ENCODE assay signal across 1 cellular context in genomic region chr6:28207244-28208179, GRCh38.
A peak's percentile ranks its signal among the peaks of the same experiment; 100 is the strongest.
TF ChIP-seq lines count a peak whose summit lies in the region.

No MANE protein-coding gene starts in this region.

TF ChIP-seq in HEK293, 187 proteins besides CTCF, POLR2A, EP300 and RAD21 (continued from another document and continues in another):
- TF ChIP-seq ZNF768 (tag by site-specific recombination; IDR thresholded peaks at IDR 0.05) (no peak), ZBTB6 (tag by site-specific recombination; IDR thresholded peaks at IDR 0.05) (no peak), ZNF404 (tag by site-specific recombination; IDR thresholded peaks at IDR 0.05) (no peak), ZNF791 (tag by site-specific recombination; IDR thresholded peaks at IDR 0.05) (no peak), ZNF2 (tag by site-specific recombination; IDR thresholded peaks at IDR 0.05) (peak; percentile 45), ZNF677 (tag by site-specific recombination; IDR thresholded peaks at IDR 0.05) (no peak), ZNF501 (tag by site-specific recombination; IDR thresholded peaks at IDR 0.05) (0 out of 2 replicates have a peak, but pooled peaks have one; percentile 12), GLIS2 (tag by site-specific recombination; IDR thresholded peaks at IDR 0.05) (no peak), ZNF610 (tag by site-specific recombination; IDR thresholded peaks at IDR 0.05; ENCODE audit: borderline replicate concordance) (no peak; the same call in 1 of the 2 replicates), ZNF561 (tag by site-specific recombination; IDR thresholded peaks at IDR 0.05; ENCODE audit: borderline replicate concordance) (no peak), ZNF302 (tag by site-specific recombination; IDR thresholded peaks at IDR 0.05; ENCODE audit: low read depth) (no peak), SCRT2 (tag by site-specific recombination; IDR thresholded peaks at IDR 0.05) (no peak), ZNF473 (tag by site-specific recombination; IDR thresholded peaks at IDR 0.05) (no peak), ZNF311 (tag by site-specific recombination; IDR thresholded peaks at IDR 0.05; ENCODE audit: borderline replicate concordance) (no peak), ZNF549 (tag by site-specific recombination; IDR thresholded peaks at IDR 0.05) (no peak), ZNF776 (tag by site-specific recombination; IDR thresholded peaks at IDR 0.05; ENCODE audit: borderline replicate concordance) (no peak), FEZF1 (tag by site-specific recombination; IDR thresholded peaks at IDR 0.05) (no peak), ZNF707 (tag by site-specific recombination; IDR thresholded peaks at IDR 0.05) (no peak), GLI4 (tag by site-specific recombination; IDR thresholded peaks at IDR 0.05) (no peak), MYNN (tag by site-specific recombination; IDR thresholded peaks at IDR 0.05; ENCODE audit: borderline replicate concordance) (no peak), ZSCAN18 (tag by site-specific recombination; IDR thresholded peaks at IDR 0.05) (no peak), BCL11B (tag by site-specific recombination; IDR thresholded peaks at IDR 0.05; ENCODE audit: low read depth) (no peak), ZNF654 (tag by site-specific recombination; IDR thresholded peaks at IDR 0.05; ENCODE audit: low read depth) (no peak), ZNF639 (tag by site-specific recombination; IDR thresholded peaks at IDR 0.05) (peak; percentile 32; the same call in 1 of the 2 replicates), ZNF248 (tag by site-specific recombination; IDR thresholded peaks at IDR 0.05) (no peak), ZNF664 (tag by site-specific recombination; IDR thresholded peaks at IDR 0.05) (no peak), ZBTB1 (tag by site-specific recombination; IDR thresholded peaks at IDR 0.05) (no peak), ZNF223 (tag by site-specific recombination; IDR thresholded peaks at IDR 0.05) (no peak), ZNF239 (tag by site-specific recombination; IDR thresholded peaks at IDR 0.05) (no peak), GLI2 (tag by site-specific recombination; IDR thresholded peaks at IDR 0.05; ENCODE audit: borderline replicate concordance, low read depth) (no peak), ZSCAN30 (tag by site-specific recombination; IDR thresholded peaks at IDR 0.05) (no peak; the same call in 1 of the 2 replicates), ZNF48 (tag by site-specific recombination; IDR thresholded peaks at IDR 0.05) (no peak), ZIC2 (tag by site-specific recombination; IDR thresholded peaks at IDR 0.05) (no peak), ZNF202 (tag by site-specific recombination; IDR thresholded peaks at IDR 0.05; ENCODE audit: borderline replicate concordance) (no peak), SALL2 (tag by site-specific recombination; IDR thresholded peaks at IDR 0.05; ENCODE audit: borderline replicate concordance) (no peak), ZFP41 (tag by site-specific recombination; IDR thresholded peaks at IDR 0.05; ENCODE audit: borderline replicate concordance) (no peak), ZBTB20 (tag by site-specific recombination; IDR thresholded peaks at IDR 0.05) (peak; percentile 60; the same call in 1 of the 2 replicates), ZNF629 (tag by site-specific recombination; IDR thresholded peaks at IDR 0.05) (peak; percentile 71), ZNF530 (tag by site-specific recombination; IDR thresholded peaks at IDR 0.05; ENCODE audit: low read depth) (no peak), ZNF37A (tag by site-specific recombination; IDR thresholded peaks at IDR 0.05) (no peak), KLF1 (tag by site-specific recombination; IDR thresholded peaks at IDR 0.05) (no peak; the same call in 1 of the 2 replicates), TSHZ1 (tag by site-specific recombination; IDR thresholded peaks at IDR 0.05; ENCODE audit: borderline replicate concordance) (no peak), ZFHX2 (tag by site-specific recombination; conservative IDR thresholded peaks at IDR 0.05) (no peak)
- TF ChIP-seq, protein P1, sequence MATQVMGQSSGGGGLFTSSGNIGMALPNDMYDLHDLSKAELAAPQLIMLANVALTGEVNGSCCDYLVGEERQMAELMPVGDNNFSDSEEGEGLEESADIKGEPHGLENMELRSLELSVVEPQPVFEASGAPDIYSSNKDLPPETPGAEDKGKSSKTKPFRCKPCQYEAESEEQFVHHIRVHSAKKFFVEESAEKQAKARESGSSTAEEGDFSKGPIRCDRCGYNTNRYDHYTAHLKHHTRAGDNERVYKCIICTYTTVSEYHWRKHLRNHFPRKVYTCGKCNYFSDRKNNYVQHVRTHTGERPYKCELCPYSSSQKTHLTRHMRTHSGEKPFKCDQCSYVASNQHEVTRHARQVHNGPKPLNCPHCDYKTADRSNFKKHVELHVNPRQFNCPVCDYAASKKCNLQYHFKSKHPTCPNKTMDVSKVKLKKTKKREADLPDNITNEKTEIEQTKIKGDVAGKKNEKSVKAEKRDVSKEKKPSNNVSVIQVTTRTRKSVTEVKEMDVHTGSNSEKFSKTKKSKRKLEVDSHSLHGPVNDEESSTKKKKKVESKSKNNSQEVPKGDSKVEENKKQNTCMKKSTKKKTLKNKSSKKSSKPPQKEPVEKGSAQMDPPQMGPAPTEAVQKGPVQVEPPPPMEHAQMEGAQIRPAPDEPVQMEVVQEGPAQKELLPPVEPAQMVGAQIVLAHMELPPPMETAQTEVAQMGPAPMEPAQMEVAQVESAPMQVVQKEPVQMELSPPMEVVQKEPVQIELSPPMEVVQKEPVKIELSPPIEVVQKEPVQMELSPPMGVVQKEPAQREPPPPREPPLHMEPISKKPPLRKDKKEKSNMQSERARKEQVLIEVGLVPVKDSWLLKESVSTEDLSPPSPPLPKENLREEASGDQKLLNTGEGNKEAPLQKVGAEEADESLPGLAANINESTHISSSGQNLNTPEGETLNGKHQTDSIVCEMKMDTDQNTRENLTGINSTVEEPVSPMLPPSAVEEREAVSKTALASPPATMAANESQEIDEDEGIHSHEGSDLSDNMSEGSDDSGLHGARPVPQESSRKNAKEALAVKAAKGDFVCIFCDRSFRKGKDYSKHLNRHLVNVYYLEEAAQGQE (tag by site-specific recombination; IDR thresholded peaks at IDR 0.05): no peak
- TF ChIP-seq, protein P2, sequence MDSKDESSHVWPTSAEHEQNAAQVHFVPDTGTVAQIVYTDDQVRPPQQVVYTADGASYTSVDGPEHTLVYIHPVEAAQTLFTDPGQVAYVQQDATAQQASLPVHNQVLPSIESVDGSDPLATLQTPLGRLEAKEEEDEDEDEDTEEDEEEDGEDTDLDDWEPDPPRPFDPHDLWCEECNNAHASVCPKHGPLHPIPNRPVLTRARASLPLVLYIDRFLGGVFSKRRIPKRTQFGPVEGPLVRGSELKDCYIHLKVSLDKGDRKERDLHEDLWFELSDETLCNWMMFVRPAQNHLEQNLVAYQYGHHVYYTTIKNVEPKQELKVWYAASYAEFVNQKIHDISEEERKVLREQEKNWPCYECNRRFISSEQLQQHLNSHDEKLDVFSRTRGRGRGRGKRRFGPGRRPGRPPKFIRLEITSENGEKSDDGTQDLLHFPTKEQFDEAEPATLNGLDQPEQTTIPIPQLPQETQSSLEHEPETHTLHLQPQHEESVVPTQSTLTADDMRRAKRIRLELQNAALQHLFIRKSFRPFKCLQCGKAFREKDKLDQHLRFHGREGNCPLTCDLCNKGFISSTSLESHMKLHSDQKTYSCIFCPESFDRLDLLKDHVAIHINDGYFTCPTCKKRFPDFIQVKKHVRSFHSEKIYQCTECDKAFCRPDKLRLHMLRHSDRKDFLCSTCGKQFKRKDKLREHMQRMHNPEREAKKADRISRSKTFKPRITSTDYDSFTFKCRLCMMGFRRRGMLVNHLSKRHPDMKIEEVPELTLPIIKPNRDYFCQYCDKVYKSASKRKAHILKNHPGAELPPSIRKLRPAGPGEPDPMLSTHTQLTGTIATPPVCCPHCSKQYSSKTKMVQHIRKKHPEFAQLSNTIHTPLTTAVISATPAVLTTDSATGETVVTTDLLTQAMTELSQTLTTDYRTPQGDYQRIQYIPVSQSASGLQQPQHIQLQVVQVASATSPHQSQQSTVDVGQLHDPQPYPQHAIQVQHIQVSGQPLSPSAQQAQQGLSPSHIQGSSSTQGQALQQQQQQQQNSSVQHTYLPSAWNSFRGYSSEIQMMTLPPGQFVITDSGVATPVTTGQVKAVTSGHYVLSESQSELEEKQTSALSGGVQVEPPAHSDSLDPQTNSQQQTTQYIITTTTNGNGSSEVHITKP (tag by site-specific recombination; IDR thresholded peaks at IDR 0.05): no peak
- TF ChIP-seq, protein P3, sequence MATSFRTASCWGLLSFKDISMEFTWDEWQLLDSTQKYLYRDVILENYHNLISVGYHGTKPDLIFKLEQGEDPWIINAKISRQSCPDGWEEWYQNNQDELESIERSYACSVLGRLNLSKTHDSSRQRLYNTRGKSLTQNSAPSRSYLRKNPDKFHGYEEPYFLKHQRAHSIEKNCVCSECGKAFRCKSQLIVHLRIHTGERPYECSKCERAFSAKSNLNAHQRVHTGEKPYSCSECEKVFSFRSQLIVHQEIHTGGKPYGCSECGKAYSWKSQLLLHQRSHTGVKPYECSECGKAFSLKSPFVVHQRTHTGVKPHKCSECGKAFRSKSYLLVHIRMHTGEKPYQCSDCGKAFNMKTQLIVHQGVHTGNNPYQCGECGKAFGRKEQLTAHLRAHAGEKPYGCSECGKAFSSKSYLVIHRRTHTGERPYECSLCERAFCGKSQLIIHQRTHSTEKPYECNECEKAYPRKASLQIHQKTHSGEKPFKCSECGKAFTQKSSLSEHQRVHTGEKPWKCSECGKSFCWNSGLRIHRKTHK (tag by site-specific recombination; IDR thresholded peaks at IDR 0.05): no peak
- TF ChIP-seq, protein P4, sequence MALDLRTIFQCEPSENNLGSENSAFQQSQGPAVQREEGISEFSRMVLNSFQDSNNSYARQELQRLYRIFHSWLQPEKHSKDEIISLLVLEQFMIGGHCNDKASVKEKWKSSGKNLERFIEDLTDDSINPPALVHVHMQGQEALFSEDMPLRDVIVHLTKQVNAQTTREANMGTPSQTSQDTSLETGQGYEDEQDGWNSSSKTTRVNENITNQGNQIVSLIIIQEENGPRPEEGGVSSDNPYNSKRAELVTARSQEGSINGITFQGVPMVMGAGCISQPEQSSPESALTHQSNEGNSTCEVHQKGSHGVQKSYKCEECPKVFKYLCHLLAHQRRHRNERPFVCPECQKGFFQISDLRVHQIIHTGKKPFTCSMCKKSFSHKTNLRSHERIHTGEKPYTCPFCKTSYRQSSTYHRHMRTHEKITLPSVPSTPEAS (tag by site-specific recombination; IDR thresholded peaks at IDR 0.05): no peak
- TF ChIP-seq, protein P5, sequence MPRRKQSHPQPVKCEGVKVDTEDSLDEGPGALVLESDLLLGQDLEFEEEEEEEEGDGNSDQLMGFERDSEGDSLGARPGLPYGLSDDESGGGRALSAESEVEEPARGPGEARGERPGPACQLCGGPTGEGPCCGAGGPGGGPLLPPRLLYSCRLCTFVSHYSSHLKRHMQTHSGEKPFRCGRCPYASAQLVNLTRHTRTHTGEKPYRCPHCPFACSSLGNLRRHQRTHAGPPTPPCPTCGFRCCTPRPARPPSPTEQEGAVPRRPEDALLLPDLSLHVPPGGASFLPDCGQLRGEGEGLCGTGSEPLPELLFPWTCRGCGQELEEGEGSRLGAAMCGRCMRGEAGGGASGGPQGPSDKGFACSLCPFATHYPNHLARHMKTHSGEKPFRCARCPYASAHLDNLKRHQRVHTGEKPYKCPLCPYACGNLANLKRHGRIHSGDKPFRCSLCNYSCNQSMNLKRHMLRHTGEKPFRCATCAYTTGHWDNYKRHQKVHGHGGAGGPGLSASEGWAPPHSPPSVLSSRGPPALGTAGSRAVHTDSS (tag by site-specific recombination; IDR thresholded peaks at IDR 0.05): no peak
